ENCODE assay signal across 14 cellular contexts in genomic region chr1:1060281-1061000, GRCh38. TPM values are rescaled to one million over a fixed set of nuclear protein-coding genes. Genes with fewer than 3 reads are reported as not detected.
DNase-seq lines count a peak whose midpoint lies in the region; ATAC-seq and TF ChIP-seq lines count a peak whose summit lies in the region.
"Had no signal": no experiment of that assay in that cellular context is flagged by ENCODE, and none has a peak within 500 bp of the region (broad histone marks: within the 10 kb centered on the region; RNA-seq: fewer than 3 reads in every experiment).

No MANE protein-coding gene starts in this region.

- H3K4me1 Mint-ChIP-seq in T-helper 2 cell treated with Interferon-gamma antibody and Interleukin-4, amounts not matched to agents 5 μg/mL and 100 μg/mL, for 36 hours (ENCODE audit: low read depth) = peaks cover 4% of the 10 kb centered on the region
- H3K4me1 Mint-ChIP-seq in central memory CD8-positive, alpha-beta T cell = no peaks in the 10 kb centered on the region
- H3K4me1 Mint-ChIP-seq in neural progenitor cell = peaks cover 20% of the 10 kb centered on the region

- H3K4me2 ChIP-seq in Loucy (ENCODE audit: low read depth, low read length, poor library complexity, severe bottlenecking) (peak overlapping the region; percentile 77), neural progenitor cell (peak overlapping the region; percentile 80)

- in situ Hi-C loops in GM13976 (cut with MboI; ENCODE audit: low sequenced_read_pairs, unreplicated experiment) = no loop called here

- H3F3A ChIP-seq in Loucy (ENCODE audit: low read depth) = no peaks in the 10 kb centered on the region
- H3F3A ChIP-seq in neural progenitor cell (ENCODE audit: low read depth) = peaks cover 9% of the 10 kb centered on the region

- peak overlapping the region; percentile 72 for H3K4me3 Mint-ChIP-seq in T-helper 2 cell treated with Interferon-gamma antibody and Interleukin-4, amounts not matched to agents 5 μg/mL and 100 μg/mL, for 36 hours
- peak overlapping the region; percentile 38 for H3K4me3 Mint-ChIP-seq in central memory CD8-positive, alpha-beta T cell
- H3K4me3 Mint-ChIP-seq in neural progenitor cell = peak overlapping the region; percentile 76

- H3K9me2 ChIP-seq in Loucy (replicated peaks; ENCODE audit: low read depth, low read length) = no peaks in the 10 kb centered on the region

- peaks cover 27% of the 10 kb centered on the region for H3K27me3 Mint-ChIP-seq in T-helper 2 cell treated with Interferon-gamma antibody and Interleukin-4, amounts not matched to agents 5 μg/mL and 100 μg/mL, for 36 hours (ENCODE audit: low read depth)
- H3K27me3 Mint-ChIP-seq in central memory CD8-positive, alpha-beta T cell = peaks cover 31% of the 10 kb centered on the region
- H3K27me3 Mint-ChIP-seq in neural progenitor cell (ENCODE audit: insufficient read depth, low read depth) = peaks cover 26% of the 10 kb centered on the region

- H3K79me2 ChIP-seq in Loucy (ENCODE audit: insufficient read depth, low read length) = no peaks in the 10 kb centered on the region
- no peaks in the 10 kb centered on the region for H3K79me2 ChIP-seq in neural progenitor cell (ENCODE audit: low read depth)

- H3K36me3 ChIP-seq in Loucy (ENCODE audit: insufficient read depth, low read length) (no peaks in the 10 kb centered on the region), neural progenitor cell (no peaks in the 10 kb centered on the region)
- H3K36me3 ChIP-seq: sigmoid colon had no signal

- DNase-seq in T-helper 2 cell treated with Interferon-gamma antibody and Interleukin-4, amounts not matched to agents 5 μg/mL and 100 μg/mL, for 36 hours (ENCODE audit: low spot score) = no peak
- DNase-seq in T-helper 2 cell = no peak
- no peak for DNase-seq in central memory CD8-positive, alpha-beta T cell (ENCODE audit: low spot score in 2 of 2)
- no peak for DNase-seq in neural progenitor cell (ENCODE audit: low spot score)
- DNase-seq in substantia nigra (lab: John Stamatoyannopoulos, UW) = no peak
- no peak for DNase-seq in GM13976 (ENCODE audit: low spot score)
- no peak for DNase-seq in glomerular visceral epithelial cell (ENCODE audit: extremely low spot score)
- DNase-seq: ACHN, body of pancreas, mucosa of descending colon, sigmoid colon, trophoblast cell had no signal

- no peaks in the 10 kb centered on the region for H3K36me3 Mint-ChIP-seq in T-helper 2 cell treated with Interferon-gamma antibody and Interleukin-4, amounts not matched to agents 5 μg/mL and 100 μg/mL, for 36 hours (ENCODE audit: low read depth)
- peaks cover 6% of the 10 kb centered on the region for H3K36me3 Mint-ChIP-seq in central memory CD8-positive, alpha-beta T cell (ENCODE audit: insufficient read depth)
- H3K36me3 Mint-ChIP-seq in neural progenitor cell = peaks cover 3% of the 10 kb centered on the region

- H3K9me3 Mint-ChIP-seq in T-helper 2 cell treated with Interferon-gamma antibody and Interleukin-4, amounts not matched to agents 5 μg/mL and 100 μg/mL, for 36 hours = no peaks in the 10 kb centered on the region
- no peaks in the 10 kb centered on the region for H3K9me3 Mint-ChIP-seq in central memory CD8-positive, alpha-beta T cell
- no peaks in the 10 kb centered on the region for H3K9me3 Mint-ChIP-seq in neural progenitor cell

- H3K4me3 ChIP-seq in Loucy (ENCODE audit: low read length, poor library complexity, severe bottlenecking) (no peak overlapping the region), neural progenitor cell (peak overlapping the region; percentile 58)
- H3K4me3 ChIP-seq: mucosa of descending colon had no signal

- H4K20me1 ChIP-seq in Loucy (ENCODE audit: insufficient read depth, low read length, poor library complexity, severe bottlenecking) = no peaks in the 10 kb centered on the region
- H4K20me1 ChIP-seq in neural progenitor cell (ENCODE audit: low read depth) = peaks cover 29% of the 10 kb centered on the region

- TF ChIP-seq CTCF in Loucy (conservative IDR thresholded peaks at IDR 0.05; ENCODE audit: low read length) (no peak), neural progenitor cell (IDR thresholded peaks at IDR 0.05) (no peak), GM13976 (IDR thresholded peaks at IDR 0.05; ENCODE audit: borderline replicate concordance, control extremely low read depth, extremely low read depth, insufficient read depth, missing control alignments) (no peak)

- no peaks in the 10 kb centered on the region for H3K27me3 ChIP-seq in Loucy (ENCODE audit: insufficient read depth, low read length, poor library complexity, severe bottlenecking)
- H3K27me3 ChIP-seq in neural progenitor cell = peaks cover 84% of the 10 kb centered on the region

- H3K27ac Mint-ChIP-seq in T-helper 2 cell treated with Interferon-gamma antibody and Interleukin-4, amounts not matched to agents 5 μg/mL and 100 μg/mL, for 36 hours = no peak overlapping the region
- no peak overlapping the region for H3K27ac Mint-ChIP-seq in central memory CD8-positive, alpha-beta T cell (ENCODE audit: low read depth)
- H3K27ac Mint-ChIP-seq in neural progenitor cell = no peak overlapping the region

- no peak for ATAC-seq in central memory CD8-positive, alpha-beta T cell (replicated peaks; ENCODE audit: extremely low read depth, poor library complexity, severe bottlenecking)

- H3K9me3 ChIP-seq in Loucy (ENCODE audit: insufficient read depth, low read depth, low read length) = no peaks in the 10 kb centered on the region
- no peaks in the 10 kb centered on the region for H3K9me3 ChIP-seq in neural progenitor cell (ENCODE audit: low read depth)
- H3K9me3 ChIP-seq: body of pancreas, mucosa of descending colon, sigmoid colon had no signal

- H2AFZ ChIP-seq in Loucy (ENCODE audit: low read length) (no peak overlapping the region), neural progenitor cell (replicated peaks) (no peak overlapping the region)

- H3K4me1 ChIP-seq in Loucy (ENCODE audit: insufficient read depth, low read length, poor library complexity, severe bottlenecking) (peaks cover 7% of the 10 kb centered on the region), neural progenitor cell (peaks cover 17% of the 10 kb centered on the region)

- H3K27ac ChIP-seq in neural progenitor cell = no peak overlapping the region
- no peak overlapping the region for H3K27ac ChIP-seq in substantia nigra (ENCODE audit: low read depth, low read length, poor library complexity, severe bottlenecking)
- H3K27ac ChIP-seq: body of pancreas, sigmoid colon had no signal

- H3K9ac ChIP-seq in Loucy (ENCODE audit: low read depth, low read length, poor library complexity, severe bottlenecking) = no peak overlapping the region
- no peak overlapping the region for H3K9ac ChIP-seq in neural progenitor cell

RNA-seq across cellular contexts. Expression of gene RNF223, which starts 13.7 kb away (rescaled TPM):
- total RNA-seq in neural progenitor cell (ENCODE audit: low replicate concordance) = not detected in 2 replicates
- total RNA-seq: endothelial cell of umbilical vein, sigmoid colon had no signal

RNA-seq across cellular contexts. Expression of gene AGRN, which starts 40.5 kb away (rescaled TPM):
- 34.1 and 142 TPM in 2 replicates for total RNA-seq in neural progenitor cell (ENCODE audit: low replicate concordance)

RNA-seq across cellular contexts. Expression of gene ISG15, which starts 47.1 kb away (rescaled TPM):
- 22.4 and 33.6 TPM in 2 replicates for total RNA-seq in neural progenitor cell (ENCODE audit: low replicate concordance)

RNA-seq across cellular contexts. Expression of gene C1orf159, which starts 55.4 kb away (rescaled TPM):
- 8.0 and 24.0 TPM in 2 replicates for total RNA-seq in neural progenitor cell (ENCODE audit: low replicate concordance)
